In the genomic region with DNA sequence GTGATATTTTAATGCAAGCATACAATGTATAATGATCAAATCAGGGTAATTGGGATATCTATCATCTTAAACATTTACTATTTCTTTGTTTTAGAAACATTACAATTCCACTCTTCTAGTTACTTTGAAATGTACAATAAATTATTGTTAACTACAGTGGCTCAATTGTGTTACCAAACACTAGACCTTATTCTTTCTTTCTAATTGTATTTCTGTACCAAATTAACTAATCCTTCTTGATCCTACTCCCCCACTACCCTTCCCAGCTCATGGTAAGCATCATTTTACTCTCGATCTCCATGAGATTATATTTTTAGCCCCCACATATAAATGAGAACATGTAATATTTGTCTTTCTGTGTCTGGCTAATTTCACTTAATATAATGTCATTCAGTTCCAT, we compare ENCODE assay signal across 29 cellular contexts.
"Had no signal": no experiment of that assay in that cellular context is flagged by ENCODE, and none has a peak within 500 bp of the region (broad histone marks: within the 10 kb centered on the region; RNA-seq: fewer than 3 reads in every experiment).

No MANE protein-coding gene starts in this region.

- H3K9me3 Mint-ChIP-seq: activated CD8-positive, alpha-beta T cell treated with anti-CD3 and anti-CD28 coated beads for 36 hours; activated T-cell treated with anti-CD3 and anti-CD28 coated beads, Interleukin-2, amount 50 U/mL, for 4 hours; activated T-helper 17 cell treated with anti-CD3 and anti-CD28 coated beads, Interleukin-2, amount 50 U/mL, for 72 hours; endodermal cell; T-helper 2 cell treated with Interferon-gamma antibody and Interleukin-4, amounts not matched to agents 5 μg/mL and 100 μg/mL, for 36 hours had no signal

- H3K27ac Mint-ChIP-seq: activated B cell treated with CpG ODN at 0.5 μM for 24 hours; activated CD8-positive, alpha-beta T cell treated with anti-CD3 and anti-CD28 coated beads for 36 hours; activated naive CD8-positive, alpha-beta T cell; activated T-helper 17 cell treated with anti-CD3 and anti-CD28 coated beads, Interleukin-2, amount 50 U/mL, for 72 hours; endodermal cell; T-helper 17 cell; T-helper 2 cell treated with Interferon-gamma antibody and Interleukin-4, amounts not matched to agents 5 μg/mL and 100 μg/mL, for 36 hours had no signal

- H3K4me1 ChIP-seq: body of pancreas, colonic mucosa had no signal

- H3K9me3 ChIP-seq: body of pancreas, colonic mucosa had no signal

- H3K4me1 Mint-ChIP-seq: activated B cell treated with CpG ODN at 0.5 μM for 24 hours; activated T-helper 17 cell treated with anti-CD3 and anti-CD28 coated beads, Interleukin-2, amount 50 U/mL, for 72 hours; endodermal cell; T-helper 17 cell had no signal

- H3K36me3 ChIP-seq: colonic mucosa, WERI-Rb-1 had no signal

- H3K4me3 ChIP-seq: body of pancreas, colonic mucosa had no signal

- DNase-seq: activated B cell treated with CpG ODN at 0.5 μM for 24 hours; activated CD4-positive, alpha-beta T cell treated with anti-CD3 and anti-CD28 coated beads for 48 hours; activated CD4-positive, alpha-beta T cell treated with anti-CD3 and anti-CD28 coated beads, Interleukin-2, amount 50 U/mL, for 1 hour; activated CD4-positive, alpha-beta T cell treated with anti-CD3 and anti-CD28 coated beads, Interleukin-2, amount 50 U/mL, for 48 hours; activated CD8-positive, alpha-beta memory T cell treated with anti-CD3 and anti-CD28 coated beads for 24 hours; activated CD8-positive, alpha-beta T cell treated with anti-CD3 and anti-CD28 coated beads for 36 hours; activated effector memory CD4-positive, alpha-beta T cell treated with Interleukin-2 at 50 U/mL for 16 hours; activated gamma-delta T cell treated with Interleukin-2 at 50 U/mL for 16 hours; activated naive CD4-positive, alpha-beta T cell treated with anti-CD3 and anti-CD28 coated beads, Interleukin-2, amount 50 U/mL, for 16 hours; activated naive CD4-positive, alpha-beta T cell treated with Interleukin-2 at 50 U/mL for 16 hours; activated T-cell treated with anti-CD3 and anti-CD28 coated beads, Interleukin-2, amount 50 U/mL, for 4 hours; amniotic stem cell; aorta; body of pancreas; caudate nucleus; colonic mucosa; effector memory CD4-positive, alpha-beta T cell; endodermal cell; foreskin fibroblast; glutamatergic neuron; T-helper 1 cell; T-helper 17 cell; T1000; WERI-Rb-1 had no signal

- ATAC-seq: activated CD4-positive, CD25-positive, alpha-beta regulatory T cell treated with anti-CD3 and anti-CD28 coated beads, Interleukin-2, amount 50 U/mL, for 24 hours; activated CD8-positive, alpha-beta T cell treated with anti-CD3 and anti-CD28 coated beads for 36 hours; activated T-cell treated with anti-CD3 and anti-CD28 coated beads, Interleukin-2, amount 50 U/mL, for 4 hours; activated T-helper 17 cell treated with anti-CD3 and anti-CD28 coated beads, Interleukin-2, amount 50 U/mL, for 72 hours; body of pancreas; esophagus mucosa; T-helper 17 cell had no signal

- H3K27me3 ChIP-seq: body of pancreas, colonic mucosa had no signal

- H3K4me3 Mint-ChIP-seq: activated B cell treated with CpG ODN at 0.5 μM for 24 hours; activated CD8-positive, alpha-beta T cell treated with anti-CD3 and anti-CD28 coated beads for 36 hours; activated naive CD8-positive, alpha-beta T cell; activated T-cell treated with anti-CD3 and anti-CD28 coated beads, Interleukin-2, amount 50 U/mL, for 4 hours; activated T-helper 17 cell treated with anti-CD3 and anti-CD28 coated beads, Interleukin-2, amount 50 U/mL, for 72 hours; endodermal cell; T-helper 17 cell; T-helper 2 cell treated with Interferon-gamma antibody and Interleukin-4, amounts not matched to agents 5 μg/mL and 100 μg/mL, for 36 hours had no signal

- H3K36me3 Mint-ChIP-seq: activated naive CD8-positive, alpha-beta T cell had no signal

- H3K27ac ChIP-seq: body of pancreas, colonic mucosa, WERI-Rb-1 had no signal

- H3K27me3 Mint-ChIP-seq: activated B cell treated with CpG ODN at 0.5 μM for 24 hours had no signal
